Comparison of ENCODE assay signal across 7 cellular contexts in genomic region chr11:66335531-66336233, GRCh38. TPM values are rescaled to one million over a fixed set of nuclear protein-coding genes. Genes with fewer than 3 reads are reported as not detected.
A peak's percentile ranks its signal among the peaks of the same experiment; 100 is the strongest.
DNase-seq lines count a peak whose midpoint lies in the region; ATAC-seq, FAIRE-seq and TF ChIP-seq lines count a peak whose summit lies in the region.

No MANE protein-coding gene starts in this region.

- no peak for TF ChIP-seq RAD21 in SK-N-SH (IDR thresholded peaks at IDR 0.05; ENCODE audit: low read length)

- peak overlapping the region; percentile 87 for H3K9ac ChIP-seq in SK-N-SH

- no peaks in the 10 kb centered on the region for H3K9me2 ChIP-seq in SK-N-SH

- no peak for FAIRE-seq in H54 (lab: Jason Lieb, UNC)

- H3K36me3 ChIP-seq in SK-N-SH (replicated peaks in 1 of 2; ENCODE audit: control insufficient read depth in 1 of 2, insufficient read depth in 2 of 2, low read length in 1 of 2) (peaks cover 15 to 47% of the 10 kb centered on the region in 2 experiments), muscle layer of duodenum (ENCODE audit: control insufficient read depth in 1 of 2, insufficient read depth in 2 of 2, low read length in 2 of 2) (peaks cover 23 to 50% of the 10 kb centered on the region in 2 donors)

- DNase-seq in H54 (ENCODE audit: insufficient read length, low spot score) (peak; percentile 51), SK-N-SH (peak; percentile 81), epithelial cell of esophagus (ENCODE audit: low read depth) (peak; percentile 26), foreskin melanocyte (no peak)

- POLR2A ChIA-PET in SK-N-SH (lab: Yijun Ruan, JAX): interaction anchor here (0.7 to 3.2 kb wide), 6 partner anchors 9 to 85 kb away, joined by 3 to 33 read pairs (median 4); partner anchors contain the start of genes BRMS1, NPAS4, RAB1B and SLC29A2

- peak; percentile 25 for TF ChIP-seq POLR2A in H54 (IDR thresholded peaks at IDR 0.05; ENCODE audit: low read depth, low read length)

- H3K27ac ChIP-seq in SK-N-SH (ENCODE audit: low read depth in 2 of 2, low read length in 1 of 2) (peak overlapping the region; percentile 94), muscle layer of duodenum (ENCODE audit: low read length) (peak overlapping the region; percentile 51)

- H3K27me3 ChIP-seq in SK-N-SH (ENCODE audit: insufficient read depth) (no peaks in the 10 kb centered on the region), muscle layer of duodenum (ENCODE audit: low read depth, low read length) (no peaks in the 10 kb centered on the region)

- no peak for TF ChIP-seq CTCF in SK-N-SH (IDR thresholded peaks at IDR 0.05)
- TF ChIP-seq CTCF in epithelial cell of esophagus (IDR thresholded peaks at IDR 0.05; ENCODE audit: insufficient read depth, low read depth, low read length, missing control alignments): no peak

- WGBS in SK-N-SH (ENCODE audit: low lambda C conversion rate): 44% methylated on average over 8 of the region's 35 CpGs

- peaks cover 10% of the 10 kb centered on the region for H3F3A ChIP-seq in SK-N-SH (replicated peaks; ENCODE audit: insufficient read depth)

- ATAC-seq in HG02840 (IDR thresholded peaks at IDR 0.05; ENCODE audit: low FRiP score, unreplicated experiment): no peak
- no peak for ATAC-seq in HG03565 (IDR thresholded peaks at IDR 0.05; ENCODE audit: unreplicated experiment)

- no peak overlapping the region for H2AFZ ChIP-seq in SK-N-SH (ENCODE audit: low read depth)

- TF ChIP-seq EP300 in SK-N-SH (IDR thresholded peaks at IDR 0.05; ENCODE audit: borderline replicate concordance in 1 of 2, low read depth in 1 of 2, low read length in 1 of 2): no peak

- peak overlapping the region; percentile 68 to 69 for H3K4me3 ChIP-seq in SK-N-SH (ENCODE audit: low read depth in 2 of 2, low read length in 1 of 2)
- H3K4me3 ChIP-seq in epithelial cell of esophagus (ENCODE audit: low read length): peak overlapping the region; percentile 90
- peak overlapping the region; percentile 76 for H3K4me3 ChIP-seq in muscle layer of duodenum (ENCODE audit: low read depth in 1 of 2, low read length in 2 of 2)

- no peaks in the 10 kb centered on the region; the same call in 1 of the 2 replicates for H4K20me1 ChIP-seq in SK-N-SH (ENCODE audit: insufficient read depth)

- peaks cover 17% of the 10 kb centered on the region for H3K79me2 ChIP-seq in SK-N-SH (ENCODE audit: insufficient read depth)

- H3K4me1 ChIP-seq in SK-N-SH (ENCODE audit: control insufficient read depth in 1 of 2, insufficient read depth in 2 of 2, low read depth in 1 of 2, low read length in 1 of 2): peaks cover 27 to 44% of the 10 kb centered on the region in 2 experiments
- peaks cover 6 to 21% of the 10 kb centered on the region in 2 donors for H3K4me1 ChIP-seq in muscle layer of duodenum (ENCODE audit: control insufficient read depth in 1 of 2, insufficient read depth in 2 of 2, low read length in 2 of 2)

- CTCF ChIA-PET in SK-N-SH (lab: Yijun Ruan, JAX): interaction anchor here (0.6 to 8.8 kb wide), 23 partner anchors 9 to 446 kb away, joined by 3 to 280 read pairs (median 4); partner anchors contain the start of genes B4GAT1, BRMS1, CD248 and RAB1B

- H3K4me2 ChIP-seq in SK-N-SH: peak overlapping the region; percentile 90

- H3K9me3 ChIP-seq in SK-N-SH (no peaks in the 10 kb centered on the region), muscle layer of duodenum (ENCODE audit: control insufficient read depth in 1 of 2, low read length in 2 of 2) (no peaks in the 10 kb centered on the region)

TF ChIP-seq in SK-N-SH, 30 proteins besides CTCF, POLR2A, EP300 and RAD21:
- TF ChIP-seq SIN3A (IDR thresholded peaks at IDR 0.05; ENCODE audit: borderline replicate concordance, low read depth, low read length) (0 out of 2 replicates have a peak, but pooled peaks have one; percentile 19), MEF2A (IDR thresholded peaks at IDR 0.05; ENCODE audit: borderline replicate concordance, low read depth) (no peak), MXI1 (IDR thresholded peaks at IDR 0.05; ENCODE audit: low read depth, low read length) (peak; percentile 38; the same call in 1 of the 2 replicates), NRF1 (IDR thresholded peaks at IDR 0.05; ENCODE audit: low read depth, low read length) (no peak), RXRA (IDR thresholded peaks at IDR 0.05; ENCODE audit: borderline replicate concordance, low read depth) (no peak), POLR2AphosphoS5 (IDR thresholded peaks at IDR 0.05; ENCODE audit: low read depth, low read length) (peak; percentile 24), PBX3 (IDR thresholded peaks at IDR 0.05) (no peak)
- TF ChIP-seq, protein P1, sequence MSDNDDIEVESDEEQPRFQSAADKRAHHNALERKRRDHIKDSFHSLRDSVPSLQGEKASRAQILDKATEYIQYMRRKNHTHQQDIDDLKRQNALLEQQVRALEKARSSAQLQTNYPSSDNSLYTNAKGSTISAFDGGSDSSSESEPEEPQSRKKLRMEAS (IDR thresholded peaks at IDR 0.05; ENCODE audit: low read depth): peak; percentile 88
- TF ChIP-seq, protein P2, sequence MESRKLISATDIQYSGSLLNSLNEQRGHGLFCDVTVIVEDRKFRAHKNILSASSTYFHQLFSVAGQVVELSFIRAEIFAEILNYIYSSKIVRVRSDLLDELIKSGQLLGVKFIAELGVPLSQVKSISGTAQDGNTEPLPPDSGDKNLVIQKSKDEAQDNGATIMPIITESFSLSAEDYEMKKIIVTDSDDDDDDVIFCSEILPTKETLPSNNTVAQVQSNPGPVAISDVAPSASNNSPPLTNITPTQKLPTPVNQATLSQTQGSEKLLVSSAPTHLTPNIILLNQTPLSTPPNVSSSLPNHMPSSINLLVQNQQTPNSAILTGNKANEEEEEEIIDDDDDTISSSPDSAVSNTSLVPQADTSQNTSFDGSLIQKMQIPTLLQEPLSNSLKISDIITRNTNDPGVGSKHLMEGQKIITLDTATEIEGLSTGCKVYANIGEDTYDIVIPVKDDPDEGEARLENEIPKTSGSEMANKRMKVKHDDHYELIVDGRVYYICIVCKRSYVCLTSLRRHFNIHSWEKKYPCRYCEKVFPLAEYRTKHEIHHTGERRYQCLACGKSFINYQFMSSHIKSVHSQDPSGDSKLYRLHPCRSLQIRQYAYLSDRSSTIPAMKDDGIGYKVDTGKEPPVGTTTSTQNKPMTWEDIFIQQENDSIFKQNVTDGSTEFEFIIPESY (IDR thresholded peaks at IDR 0.05; ENCODE audit: borderline replicate concordance, low read depth): no peak

RNA-seq across cellular contexts. Expression of gene RIN1, which starts 0.6 kb away (rescaled TPM):
- 13.0 and 16.9 TPM in 2 replicates for polyA plus RNA-seq in SK-N-SH (2012; rRNA removed)
- polyA plus RNA-seq in SK-N-SH (2012; cell fraction: cytosol; rRNA removed): 6.1 and 9.3 TPM in 2 replicates
- polyA plus RNA-seq in SK-N-SH (2012; cell fraction: nucleus; rRNA removed): 71.9 and 87.9 TPM in 2 replicates

RNA-seq across cellular contexts. Expression of gene BRMS1, which starts 9.2 kb away (rescaled TPM):
- 70.0 and 76.5 TPM in 2 replicates for polyA plus RNA-seq in SK-N-SH (2012; rRNA removed)
- 65.3 and 67.8 TPM in 2 replicates for polyA plus RNA-seq in SK-N-SH (2012; cell fraction: cytosol; rRNA removed)
- 66.8 and 73.5 TPM in 2 replicates for polyA plus RNA-seq in SK-N-SH (2012; cell fraction: nucleus; rRNA removed)

RNA-seq across cellular contexts. Expression of gene B4GAT1, which starts 11.7 kb away (rescaled TPM):
- polyA plus RNA-seq in SK-N-SH (2012; rRNA removed): 26.4 TPM in 2 replicates
- polyA plus RNA-seq in SK-N-SH (2012; cell fraction: cytosol; rRNA removed): 18.3 and 23.9 TPM in 2 replicates
- polyA plus RNA-seq in SK-N-SH (2012; cell fraction: nucleus; rRNA removed): 17.6 and 20.1 TPM in 2 replicates

RNA-seq across cellular contexts. Expression of gene CD248, which starts 18.8 kb away (rescaled TPM):
- 2.6 and 7.7 TPM in 2 replicates for polyA plus RNA-seq in SK-N-SH (2012; rRNA removed)
- 2.9 and 3.8 TPM in 2 replicates for polyA plus RNA-seq in SK-N-SH (2012; cell fraction: cytosol; rRNA removed)
- 3.0 and 4.6 TPM in 2 replicates for polyA plus RNA-seq in SK-N-SH (2012; cell fraction: nucleus; rRNA removed)

RNA-seq across cellular contexts. Expression of gene SLC29A2, which starts 35.9 kb away (rescaled TPM):
- polyA plus RNA-seq in SK-N-SH (2012; rRNA removed): 3.2 and 3.7 TPM in 2 replicates
- 1.4 and 2.4 TPM in 2 replicates for polyA plus RNA-seq in SK-N-SH (2012; cell fraction: cytosol; rRNA removed)
- 13.0 and 14.4 TPM in 2 replicates for polyA plus RNA-seq in SK-N-SH (2012; cell fraction: nucleus; rRNA removed)
